In the genomic region with DNA sequence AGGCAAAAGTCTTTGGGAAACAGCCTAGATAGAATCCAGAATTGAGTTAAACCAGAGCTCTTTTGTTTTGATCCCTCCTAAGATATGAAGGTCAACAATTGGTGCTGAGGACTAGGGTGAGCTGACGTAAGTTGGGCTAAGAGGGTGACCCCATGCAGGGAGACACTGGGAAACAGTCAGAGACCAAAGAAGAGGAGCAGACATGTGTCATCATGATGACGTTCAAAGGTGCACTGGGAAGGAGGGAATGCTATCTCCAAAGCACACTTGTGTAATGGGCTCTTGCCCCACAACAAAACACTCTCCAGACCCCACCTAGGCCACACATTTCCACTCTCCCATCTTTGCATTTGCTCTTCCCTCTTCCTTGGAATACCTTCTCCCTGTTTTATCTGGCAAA, we compare ENCODE assay signal across 17 cellular contexts.
A peak's percentile ranks its signal among the peaks of the same experiment; 100 is the strongest.
DNase-seq lines count a peak whose midpoint lies in the region; ATAC-seq, FAIRE-seq and TF ChIP-seq lines count a peak whose summit lies in the region.
"Had no signal": no experiment of that assay in that cellular context is flagged by ENCODE, and none has a peak within 500 bp of the region (broad histone marks: within the 10 kb centered on the region; RNA-seq: fewer than 3 reads in every experiment).

No MANE protein-coding gene starts in this region.

- H2AFZ ChIP-seq in HepG2 (ENCODE audit: low read length) (no peak overlapping the region), mesenchymal stem cell (ENCODE audit: low read depth, low read length) (no peak overlapping the region)

- H4K8ac ChIP-seq in mesenchymal stem cell (ENCODE audit: low read length) = no peak overlapping the region

- WGBS in HepG2 (ENCODE audit: low lambda C conversion rate) = 7% methylated on average over 2 of the region's 2 CpGs
- 93% methylated on average over 2 of the region's 2 CpGs for WGBS in right lobe of liver (ENCODE audit: insufficient coverage, low coverage, low lambda C conversion rate, missing lambda C conversion rate)
- 78% methylated on average over 2 of the region's 2 CpGs for WGBS in mesenchymal stem cell

- H2BK120ac ChIP-seq in mesenchymal stem cell (ENCODE audit: low read depth, low read length) = no peak overlapping the region

- intact Hi-C loops in HepG2 (cut with micrococcal nuclease; ENCODE audit: unreplicated experiment) = no loop called here
- intact Hi-C loops in right lobe of liver (cut with DNase I) = no loop called here
- intact Hi-C loops in activated T-helper 2 cell treated with anti-CD3 and anti-CD28 coated beads, Interferon-gamma antibody, Interleukin-2, Interleukin-4, amounts not matched to agents 10 μg/mL and 5 μg/mL and 100 μg/mL, durations not matched to agents 14 hours and 24 hours and 36 hours (cut with micrococcal nuclease) = no loop called here
- intact Hi-C loops in left ventricle myocardium inferior (cut with micrococcal nuclease) = no loop called here

- no peak overlapping the region for H3K4ac ChIP-seq in mesenchymal stem cell (ENCODE audit: low read depth in 1 of 2, low read length in 2 of 2)

- no peaks in the 10 kb centered on the region for H3K36me3 ChIP-seq in HepG2 (replicated peaks in 1 of 2; ENCODE audit: control insufficient read depth in 1 of 2, insufficient read depth in 2 of 2, low read length in 2 of 2)
- H3K36me3 ChIP-seq in right lobe of liver = no peaks in the 10 kb centered on the region
- no peaks in the 10 kb centered on the region for H3K36me3 ChIP-seq in mesenchymal stem cell (ENCODE audit: control insufficient read depth in 1 of 2, insufficient read depth in 2 of 2, low read depth in 1 of 2, low read length in 2 of 2)
- H3K36me3 ChIP-seq in left ventricle myocardium inferior = no peaks in the 10 kb centered on the region

- no peak overlapping the region for H2BK5ac ChIP-seq in mesenchymal stem cell (ENCODE audit: low read depth, low read length, poor library complexity, severe bottlenecking)

- H3K9me3 Mint-ChIP-seq in activated T-helper 2 cell treated with anti-CD3 and anti-CD28 coated beads, Interferon-gamma antibody, Interleukin-2, Interleukin-4, amounts not matched to agents 10 μg/mL and 5 μg/mL and 100 μg/mL, durations not matched to agents 14 hours and 24 hours and 36 hours = peaks cover 5% of the 10 kb centered on the region
- H3K9me3 Mint-ChIP-seq in glutamatergic neuron (ENCODE audit: unreplicated experiment) = no peaks in the 10 kb centered on the region

- H4K91ac ChIP-seq in mesenchymal stem cell (ENCODE audit: low read length) = no peak overlapping the region

- in situ Hi-C loops in HepG2 (cut with HindIII; ENCODE audit: extremely low pct_ligation_motif_present, low pct_unique_long_range_greater_than_20kb) = no loop called here

- peaks cover 13% of the 10 kb centered on the region for H3K4me1 Mint-ChIP-seq in activated T-helper 2 cell treated with anti-CD3 and anti-CD28 coated beads, Interferon-gamma antibody, Interleukin-2, Interleukin-4, amounts not matched to agents 10 μg/mL and 5 μg/mL and 100 μg/mL, durations not matched to agents 14 hours and 24 hours and 36 hours (ENCODE audit: low read depth)
- no peaks in the 10 kb centered on the region for H3K4me1 Mint-ChIP-seq in glutamatergic neuron (ENCODE audit: low read depth, unreplicated experiment)
- H3K4me1 Mint-ChIP-seq: B cell had no signal

- peaks cover 9% of the 10 kb centered on the region; the same call in 1 of the 2 replicates for H3K4me1 ChIP-seq in HepG2 (ENCODE audit: insufficient read depth, low read length)
- peaks cover 0 to 7% (median 0%) of the 10 kb centered on the region in 4 donors for H3K4me1 ChIP-seq in right lobe of liver
- no peaks in the 10 kb centered on the region for H3K4me1 ChIP-seq in mesenchymal stem cell (ENCODE audit: control insufficient read depth, insufficient read depth, low read depth, low read length)
- H3K4me1 ChIP-seq in left ventricle myocardium inferior = peaks cover 5% of the 10 kb centered on the region

- BruUV-seq in HepG2 (replicated peaks; lab: Mats Ljungman, UMichigan) = no TSS peak

- H2AK5ac ChIP-seq in mesenchymal stem cell (ENCODE audit: low read length, severe bottlenecking) = no peak overlapping the region

- no peaks in the 10 kb centered on the region for H3K36me3 Mint-ChIP-seq in activated T-helper 2 cell treated with anti-CD3 and anti-CD28 coated beads, Interferon-gamma antibody, Interleukin-2, Interleukin-4, amounts not matched to agents 10 μg/mL and 5 μg/mL and 100 μg/mL, durations not matched to agents 14 hours and 24 hours and 36 hours (ENCODE audit: low read depth)
- H3K36me3 Mint-ChIP-seq in glutamatergic neuron (ENCODE audit: unreplicated experiment) = peaks cover 4% of the 10 kb centered on the region
- H3K36me3 Mint-ChIP-seq: CD4-positive, alpha-beta memory T cell had no signal

- TF ChIP-seq POLR2A in HepG2 (IDR thresholded peaks at IDR 0.05; ENCODE audit: insufficient read depth in 1 of 2, low read depth in 2 of 2, low read length in 2 of 2) (no peak), right lobe of liver (IDR thresholded peaks at IDR 0.05) (no peak)

- no peak for TF ChIP-seq RAD21 in HepG2 (CRISPR knock-in tag; IDR thresholded peaks at IDR 0.05)

- H3K14ac ChIP-seq in mesenchymal stem cell (ENCODE audit: low read length in 2 of 2) = no peak overlapping the region

- no peaks in the 10 kb centered on the region for H3K79me2 ChIP-seq in HepG2 (ENCODE audit: insufficient read depth, low read length)

- TF ChIP-seq EP300 in HepG2 (IDR thresholded peaks at IDR 0.05; ENCODE audit: low read depth in 2 of 2, low read length in 2 of 2) = no peak
- TF ChIP-seq EP300 in HepG2 (CRISPR knock-in tag; IDR thresholded peaks at IDR 0.05; ENCODE audit: borderline replicate concordance) = no peak

- H3K18ac ChIP-seq in mesenchymal stem cell (ENCODE audit: low read depth in 1 of 2, low read length in 2 of 2) = no peak overlapping the region

- H2BK15ac ChIP-seq in mesenchymal stem cell (ENCODE audit: low read depth, poor library complexity, severe bottlenecking) = no peak overlapping the region

- H2BK12ac ChIP-seq in mesenchymal stem cell (ENCODE audit: low read length in 2 of 2) = no peak overlapping the region

- no peak for FAIRE-seq in HepG2 (lab: Jason Lieb, UNC)
- FAIRE-seq: A204.1, GM12878, GM18507, HTR-8/SVneo had no signal

- no peaks in the 10 kb centered on the region for H3K27me3 Mint-ChIP-seq in activated T-helper 2 cell treated with anti-CD3 and anti-CD28 coated beads, Interferon-gamma antibody, Interleukin-2, Interleukin-4, amounts not matched to agents 10 μg/mL and 5 μg/mL and 100 μg/mL, durations not matched to agents 14 hours and 24 hours and 36 hours (ENCODE audit: low read depth)
- no peaks in the 10 kb centered on the region for H3K27me3 Mint-ChIP-seq in glutamatergic neuron (ENCODE audit: unreplicated experiment)
- H3K27me3 Mint-ChIP-seq: CD4-positive, alpha-beta memory T cell had no signal

- ATAC-seq in HepG2 (no peak), right lobe of liver (no peak)
- ATAC-seq: GM12878 had no signal

- H3K4me3 ChIP-seq in HepG2 (replicated peaks in 1 of 3; ENCODE audit: insufficient read depth in 1 of 3, low read depth in 2 of 3, low read length in 3 of 3) (no peak overlapping the region), right lobe of liver (no peak overlapping the region), mesenchymal stem cell (ENCODE audit: insufficient read depth in 1 of 2, low read depth in 1 of 2, low read length in 2 of 2) (no peak overlapping the region), left ventricle myocardium inferior (no peak overlapping the region)
- H3K4me3 ChIP-seq: GM12878 had no signal

- H3K23ac ChIP-seq in mesenchymal stem cell (ENCODE audit: low read length in 2 of 2) = no peak overlapping the region

- H3K27me3 ChIP-seq in HepG2 (ENCODE audit: control insufficient read depth in 1 of 2, insufficient read depth in 2 of 2, low read length in 2 of 2) (peaks cover 0 to 16% of the 10 kb centered on the region in 2 experiments; a peak in 2 of 5 replicates), right lobe of liver (no peaks in the 10 kb centered on the region), mesenchymal stem cell (ENCODE audit: control insufficient read depth in 1 of 2, insufficient read depth in 1 of 2, low read length in 2 of 2) (peaks cover 0 to 4% of the 10 kb centered on the region in 2 experiments), left ventricle myocardium inferior (ENCODE audit: low read depth) (no peaks in the 10 kb centered on the region)

- H3K27ac ChIP-seq in HepG2 (ENCODE audit: extremely low read length, insufficient read depth, low read length) = no peak overlapping the region
- no peak overlapping the region for H3K27ac ChIP-seq in right lobe of liver
- H3K27ac ChIP-seq in mesenchymal stem cell (ENCODE audit: low read length, poor library complexity, severe bottlenecking) = no peak overlapping the region
- no peak overlapping the region for H3K27ac ChIP-seq in left ventricle myocardium inferior (replicated peaks)

- peak overlapping the region; percentile 0 for H3K27ac Mint-ChIP-seq in activated T-helper 2 cell treated with anti-CD3 and anti-CD28 coated beads, Interferon-gamma antibody, Interleukin-2, Interleukin-4, amounts not matched to agents 10 μg/mL and 5 μg/mL and 100 μg/mL, durations not matched to agents 14 hours and 24 hours and 36 hours
- no peak overlapping the region for H3K27ac Mint-ChIP-seq in glutamatergic neuron (ENCODE audit: unreplicated experiment)
- H3K27ac Mint-ChIP-seq: B cell, HFFc6 had no signal

- TF ChIP-seq CTCF in HepG2 (CRISPR knock-in tag; IDR thresholded peaks at IDR 0.05) (no peak), right lobe of liver (IDR thresholded peaks at IDR 0.05) (no peak), left ventricle myocardium inferior (IDR thresholded peaks at IDR 0.05; ENCODE audit: borderline replicate concordance) (no peak), glutamatergic neuron (IDR thresholded peaks at IDR 0.05; ENCODE audit: partially characterized antibody, unreplicated experiment) (no peak)

- CTCF ChIA-PET in HepG2 (lab: Yijun Ruan, JAX; ENCODE audit: low intra/inter-chr PET ratio, low total read pairs) = no interaction called here

- no peaks in the 10 kb centered on the region for H3K79me1 ChIP-seq in mesenchymal stem cell (replicated peaks; ENCODE audit: low read length, poor library complexity, severe bottlenecking)

- POLR2A ChIA-PET in HepG2 (lab: Yijun Ruan, JAX) = no interaction called here

- H3K4me3 Mint-ChIP-seq in activated T-helper 2 cell treated with anti-CD3 and anti-CD28 coated beads, Interferon-gamma antibody, Interleukin-2, Interleukin-4, amounts not matched to agents 10 μg/mL and 5 μg/mL and 100 μg/mL, durations not matched to agents 14 hours and 24 hours and 36 hours (ENCODE audit: low read depth) = no peak overlapping the region
- no peak overlapping the region for H3K4me3 Mint-ChIP-seq in glutamatergic neuron (ENCODE audit: unreplicated experiment)
- H3K4me3 Mint-ChIP-seq: B cell; CD4-positive, alpha-beta memory T cell; HFFc6 had no signal

- no peaks in the 10 kb centered on the region for H3K9me3 ChIP-seq in HepG2 (ENCODE audit: low read length)
- H3K9me3 ChIP-seq in right lobe of liver = no peaks in the 10 kb centered on the region
- H3K9me3 ChIP-seq in mesenchymal stem cell (ENCODE audit: control insufficient read depth, low read length) = no peaks in the 10 kb centered on the region
- no peaks in the 10 kb centered on the region for H3K9me3 ChIP-seq in left ventricle myocardium inferior (replicated peaks)

- H3K4me2 ChIP-seq in HepG2 (ENCODE audit: low read depth, low read length) = no peak overlapping the region
- no peak overlapping the region for H3K4me2 ChIP-seq in mesenchymal stem cell (ENCODE audit: low read length, poor library complexity, severe bottlenecking)

- H3K9ac ChIP-seq in HepG2 (ENCODE audit: insufficient read depth, low read depth, low read length) (no peak overlapping the region), mesenchymal stem cell (ENCODE audit: low read length) (no peak overlapping the region)

- DNase-seq in HepG2 (ENCODE audit: low spot score) (no peak), right lobe of liver (no peak), mesenchymal stem cell (peak; percentile 30), NOMO-1 treated with DMSO at 0.1 percent for 48 hours (lab: John Stamatoyannopoulos, UW; ENCODE audit: unreplicated experiment) (no peak), left ventricle myocardium inferior (no peak), glutamatergic neuron (no peak)
- DNase-seq in activated T-helper 2 cell treated with anti-CD3 and anti-CD28 coated beads, Interferon-gamma antibody, Interleukin-2, Interleukin-4, amounts not matched to agents 10 μg/mL and 5 μg/mL and 100 μg/mL, durations not matched to agents 14 hours and 24 hours and 36 hours (ENCODE audit: low spot score) = no peak
- DNase-seq: C1 segment of cervical spinal cord; CD4-positive, alpha-beta memory T cell; DMS79; HCEC 1CT; HFFc6 had no signal

- H4K20me1 ChIP-seq in HepG2 (ENCODE audit: insufficient read depth, low read length) = no peaks in the 10 kb centered on the region
